Comparison of ENCODE assay signal across 4 cellular contexts in the genomic region with DNA sequence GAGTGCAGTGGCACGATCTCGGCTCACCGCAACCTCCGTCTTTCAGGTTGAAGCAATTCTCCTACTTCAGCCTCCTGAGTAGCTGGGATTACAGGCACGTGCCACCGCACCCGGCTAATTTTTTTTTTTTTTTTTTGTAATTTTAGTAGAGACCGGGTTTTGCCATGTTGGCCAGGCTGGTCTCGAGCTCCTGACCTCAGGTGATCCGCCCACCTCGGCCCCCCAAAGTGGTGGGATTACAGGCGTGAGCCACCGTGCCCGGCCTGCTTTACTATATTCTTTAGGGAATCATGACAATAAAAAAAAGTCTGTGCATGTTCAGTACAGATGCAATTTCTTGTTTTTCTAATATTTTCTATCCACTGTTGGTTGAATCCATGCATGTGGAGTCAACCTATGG. TPM values are rescaled to one million over a fixed set of nuclear protein-coding genes. Genes with fewer than 3 reads are reported as not detected.
"Had no signal": no experiment of that assay in that cellular context is flagged by ENCODE, and none has a peak within 500 bp of the region (broad histone marks: within the 10 kb centered on the region; RNA-seq: fewer than 3 reads in every experiment).

No MANE protein-coding gene starts in this region.

RNA-seq across cellular contexts. Expression of a gene that starts 12.6 kb away (rescaled TPM):
- total RNA-seq: H7, HepG2, HFFc6, HT1080 had no signal
- polyA plus RNA-seq: HepG2 had no signal
